In the genomic region with DNA sequence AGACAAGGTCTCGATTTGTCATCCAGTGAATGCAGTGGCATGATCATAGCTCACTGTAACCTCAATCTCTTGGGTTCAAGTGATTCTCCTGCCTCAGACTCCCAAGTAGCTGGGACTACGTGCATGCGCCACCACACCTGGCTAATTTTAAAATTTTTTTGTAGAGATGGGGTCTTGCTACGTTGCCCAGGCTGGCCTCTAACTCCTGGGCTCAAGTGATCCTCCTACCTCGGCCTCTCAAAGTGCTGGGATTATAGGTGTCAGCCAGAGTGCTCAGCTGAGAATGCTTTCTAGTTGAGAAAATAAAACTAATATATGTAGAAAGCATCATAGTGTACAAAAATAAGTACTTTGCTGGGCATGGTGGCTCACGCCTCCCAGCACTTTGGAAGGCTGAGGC, we compare ENCODE assay signal across 1 cellular context. TPM values are rescaled to one million over a fixed set of nuclear protein-coding genes. Genes with fewer than 3 reads are reported as not detected.
"Had no signal": no experiment of that assay in that cellular context is flagged by ENCODE, and none has a peak within 500 bp of the region (broad histone marks: within the 10 kb centered on the region; RNA-seq: fewer than 3 reads in every experiment).

No MANE protein-coding gene starts in this region.

RNA-seq across cellular contexts. Expression of gene NPFF, which starts 41.1 kb away (rescaled TPM):
- total RNA-seq: G401 had no signal
